24 cellular contexts compared by ENCODE assay signal in genomic region chr2:58354230-58354629, GRCh38.
"Had no signal": no experiment of that assay in that cellular context is flagged by ENCODE, and none has a peak within 500 bp of the region (broad histone marks: within the 10 kb centered on the region; RNA-seq: fewer than 3 reads in every experiment).

No MANE protein-coding gene starts in this region.

- DNase-seq: islet precursor cell; left ventricle myocardium inferior; midbrain; mucosa of descending colon; naive thymus-derived CD4-positive, alpha-beta T cell; ovary; stimulated activated CD4-positive, alpha-beta T cell treated with anti-CD3 and anti-CD28 coated beads, Interleukin-12 subunit alpha, Interleukin-12 subunit beta, amount 100 ng/mL, for 4 hours; stimulated activated CD4-positive, alpha-beta T cell treated with anti-CD3 and anti-CD28 coated beads, Interleukin-15, amount 100 ng/mL, for 24 hours; stimulated activated CD4-positive, alpha-beta T cell treated with anti-CD3 and anti-CD28 coated beads, Interleukin-2, amount 100 ng/mL, for 24 hours; stimulated activated CD4-positive, alpha-beta T cell treated with anti-CD3 and anti-CD28 coated beads, Interleukin-4, amount 100 ng/mL, for 1 hour; stimulated activated naive B cell treated with anti-CD40 and anti-IgM and Interleukin-4, amounts not matched to agents 10 μg/mL and 1 μg/mL and 100 μg/mL, for 72 hours; stimulated activated naive CD8-positive, alpha-beta T cell treated with anti-CD3 and anti-CD28 coated beads, Interleukin-15, Interleukin-2, amounts not matched to agents 100 U/mL and 50 U/mL, for 24 hours; stomach; testis; thyroid gland; transverse colon; upper lobe of left lung had no signal

- H3K27ac Mint-ChIP-seq: memory B cell; naive thymus-derived CD4-positive, alpha-beta T cell; natural killer cell treated with Interleukin-12 subunit alpha and Interleukin-12 subunit beta and Interleukin-15 and Interleukin-18, amount 100 ng/mL, for 72 hours; progenitor cell of endocrine pancreas; stimulated activated naive B cell treated with anti-CD40 and anti-IgM and Interleukin-4, amounts not matched to agents 10 μg/mL and 1 μg/mL and 100 μg/mL, for 72 hours had no signal

- H3K27me3 Mint-ChIP-seq: stimulated activated naive B cell treated with anti-CD40 and anti-IgM and Interleukin-4, amounts not matched to agents 10 μg/mL and 1 μg/mL and 100 μg/mL, for 72 hours had no signal

- H3K4me1 Mint-ChIP-seq: stimulated activated naive B cell treated with anti-CD40 and anti-IgM and Interleukin-4, amounts not matched to agents 10 μg/mL and 1 μg/mL and 100 μg/mL, for 72 hours had no signal

- H3K9me3 Mint-ChIP-seq: memory B cell; stimulated activated naive B cell treated with anti-CD40 and anti-IgM and Interleukin-4, amounts not matched to agents 10 μg/mL and 1 μg/mL and 100 μg/mL, for 72 hours had no signal

- H3K27me3 ChIP-seq: ovary, right atrium auricular region, stomach, testis, thyroid gland, transverse colon, upper lobe of left lung, vagina had no signal

- H3K36me3 ChIP-seq: left ventricle myocardium inferior, ovary, right atrium auricular region, stomach, thyroid gland, transverse colon, upper lobe of left lung, vagina had no signal

- H3K9me3 ChIP-seq: left ventricle myocardium inferior, mucosa of descending colon, ovary, right atrium auricular region, stomach, testis, thyroid gland, transverse colon, upper lobe of left lung, vagina had no signal

- H3K4me1 ChIP-seq: left ventricle myocardium inferior, right atrium auricular region, stomach, testis, thyroid gland, transverse colon, upper lobe of left lung, vagina had no signal

- H3K4me3 ChIP-seq: left ventricle myocardium inferior, mucosa of descending colon, ovary, right atrium auricular region, skin epidermis, stomach, testis, thyroid gland, transverse colon, upper lobe of left lung, vagina had no signal

- ATAC-seq: mucosa of descending colon; naive thymus-derived CD4-positive, alpha-beta T cell; natural killer cell treated with Interleukin-12 subunit alpha and Interleukin-12 subunit beta and Interleukin-15 and Interleukin-18, amount 100 ng/mL, for 72 hours; sciatic nerve; stimulated activated naive B cell treated with anti-CD40 and anti-IgM and Interleukin-4, amounts not matched to agents 10 μg/mL and 1 μg/mL and 100 μg/mL, for 72 hours; stimulated activated naive CD8-positive, alpha-beta T cell treated with anti-CD3 and anti-CD28 coated beads, Interleukin-15, Interleukin-2, amounts not matched to agents 100 U/mL and 50 U/mL, for 24 hours had no signal

- H3K27ac ChIP-seq: left ventricle myocardium inferior, ovary, right atrium auricular region, skin epidermis, stomach, testis, thyroid gland, transverse colon, upper lobe of left lung, vagina had no signal

- H3K36me3 Mint-ChIP-seq: memory B cell; naive thymus-derived CD4-positive, alpha-beta T cell; natural killer cell treated with Interleukin-12 subunit alpha and Interleukin-12 subunit beta and Interleukin-15 and Interleukin-18, amount 100 ng/mL, for 72 hours; stimulated activated naive B cell treated with anti-CD40 and anti-IgM and Interleukin-4, amounts not matched to agents 10 μg/mL and 1 μg/mL and 100 μg/mL, for 72 hours had no signal

- H3K4me3 Mint-ChIP-seq: memory B cell; naive thymus-derived CD4-positive, alpha-beta T cell; natural killer cell treated with Interleukin-12 subunit alpha and Interleukin-12 subunit beta and Interleukin-15 and Interleukin-18, amount 100 ng/mL, for 72 hours; stimulated activated naive B cell treated with anti-CD40 and anti-IgM and Interleukin-4, amounts not matched to agents 10 μg/mL and 1 μg/mL and 100 μg/mL, for 72 hours had no signal
